ENCODE assay signal across 15 cellular contexts in the genomic region with DNA sequence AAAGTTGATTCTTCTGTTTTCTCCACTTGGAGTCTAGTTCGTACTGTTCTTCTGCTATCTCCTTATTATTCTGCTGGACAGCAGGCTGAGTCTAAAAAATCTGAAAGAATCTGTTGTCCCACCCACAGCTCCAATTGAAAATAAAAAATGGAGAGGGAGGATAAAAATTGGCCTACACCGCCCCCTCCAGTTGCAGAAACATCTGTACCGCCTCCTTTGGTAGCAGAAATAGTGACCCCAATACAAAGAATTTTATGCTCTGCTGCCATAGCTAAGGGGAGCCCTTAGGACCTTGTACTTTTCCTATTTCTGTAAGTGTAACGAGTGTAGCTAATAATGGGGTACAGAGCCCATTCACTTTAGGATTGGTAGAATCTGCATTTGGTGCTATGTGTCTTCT. TPM values are rescaled to one million over a fixed set of nuclear protein-coding genes. Genes with fewer than 3 reads are reported as not detected.
DNase-seq lines count a peak whose midpoint lies in the region; ATAC-seq and TF ChIP-seq lines count a peak whose summit lies in the region.
"Had no signal": no experiment of that assay in that cellular context is flagged by ENCODE, and none has a peak within 500 bp of the region (broad histone marks: within the 10 kb centered on the region; RNA-seq: fewer than 3 reads in every experiment).

No MANE protein-coding gene starts in this region.

- H3K4me3 ChIP-seq in OCI-LY3 (ENCODE audit: low read length) (no peak overlapping the region), thyroid gland (replicated peaks in 1 of 3) (no peak overlapping the region), MM.1S (ENCODE audit: low read length) (no peak overlapping the region)
- H3K4me3 ChIP-seq: thoracic aorta had no signal

- no peak overlapping the region for H3K4me3 Mint-ChIP-seq in activated CD4-positive, alpha-beta T cell treated with anti-CD3 and anti-CD28 coated beads for 36 hours
- H3K4me3 Mint-ChIP-seq in endothelial cell (ENCODE audit: unreplicated experiment): peak overlapping the region; percentile 14
- H3K4me3 Mint-ChIP-seq: activated naive CD4-positive, alpha-beta T cell treated with anti-CD3 and anti-CD28 coated beads, Interleukin-2, amount 10 ng/mL, durations not matched to agents 7 days and 5 days had no signal

- H3F3A ChIP-seq in MM.1S (ENCODE audit: insufficient read depth, low read length): no peaks in the 10 kb centered on the region

- H3K27me3 Mint-ChIP-seq in activated CD4-positive, alpha-beta T cell treated with anti-CD3 and anti-CD28 coated beads for 36 hours: no peaks in the 10 kb centered on the region
- peaks cover 5% of the 10 kb centered on the region for H3K27me3 Mint-ChIP-seq in endothelial cell (ENCODE audit: unreplicated experiment)

- H2AFZ ChIP-seq in OCI-LY3 (ENCODE audit: low read depth, low read length): no peak overlapping the region
- H2AFZ ChIP-seq in MM.1S (ENCODE audit: low read length): no peak overlapping the region

- peak; percentile 28 for DNase-seq in activated CD4-positive, alpha-beta T cell treated with anti-CD3 and anti-CD28 coated beads for 36 hours
- DNase-seq in activated CD4-positive, alpha-beta T cell treated with anti-CD3 and anti-CD28 coated beads for 4 hours: no peak
- DNase-seq in endothelial cell (ENCODE audit: low spot score) (no peak), thyroid gland (no peak), MM.1S (no peak), COLO829 (ENCODE audit: low spot score) (no peak), T-helper 1 cell (no peak)
- DNase-seq: activated CD4-positive, alpha-beta T cell treated with anti-CD3 and anti-CD28 coated beads, Interleukin-2, amount 50 U/mL, for 48 hours; activated naive CD4-positive, alpha-beta T cell treated with anti-CD3 and anti-CD28 coated beads, Interleukin-2, amount 10 ng/mL, durations not matched to agents 7 days and 5 days; cortex of kidney; DMS 273 treated with DMSO at 0.1 percent for 48 hours; naive B cell; NCI-H2029 treated with DMSO at 0.1 percent for 48 hours had no signal

- no peak for TF ChIP-seq POLR2A in thyroid gland (IDR thresholded peaks at IDR 0.05)

- H3K9ac ChIP-seq in OCI-LY3 (ENCODE audit: low read length): no peak overlapping the region
- H3K9ac ChIP-seq in MM.1S (ENCODE audit: low read length): no peak overlapping the region

- H3K4me2 ChIP-seq in OCI-LY3 (ENCODE audit: low read length) (no peak overlapping the region), MM.1S (ENCODE audit: low read depth, low read length) (no peak overlapping the region)

- TF ChIP-seq CTCF in OCI-LY3 (IDR thresholded peaks at IDR 0.05; ENCODE audit: low read depth, low read length) (peak; percentile 52), endothelial cell (IDR thresholded peaks at IDR 0.05; ENCODE audit: unreplicated experiment) (no peak), thyroid gland (IDR thresholded peaks at IDR 0.05) (peak in 4 of 6 experiments; percentile 35 to 51 (median 43)), MM.1S (IDR thresholded peaks at IDR 0.05; ENCODE audit: low read length) (no peak)

- H3K27ac ChIP-seq in OCI-LY3 (ENCODE audit: low read length): no peak overlapping the region
- no peak overlapping the region for H3K27ac ChIP-seq in thyroid gland
- H3K27ac ChIP-seq in MM.1S (ENCODE audit: low read length): no peak overlapping the region
- H3K27ac ChIP-seq: thoracic aorta had no signal

- H4K20me1 ChIP-seq in OCI-LY3 (ENCODE audit: insufficient read depth, low read length) (no peaks in the 10 kb centered on the region), MM.1S (ENCODE audit: insufficient read depth, low read length) (no peaks in the 10 kb centered on the region)

- CTCF ChIA-PET in activated CD4-positive, alpha-beta T cell treated with anti-CD3 and anti-CD28 coated beads for 36 hours (lab: Charles Lee): interaction anchor here (1.1 kb wide), 1 partner anchor 68 kb away, joined by 4 read pairs; no protein-coding TSS in a partner anchor

- H3K4me1 Mint-ChIP-seq in activated CD4-positive, alpha-beta T cell treated with anti-CD3 and anti-CD28 coated beads for 36 hours: peaks cover 28% of the 10 kb centered on the region
- H3K4me1 Mint-ChIP-seq in endothelial cell (ENCODE audit: unreplicated experiment): peaks cover 61% of the 10 kb centered on the region

- intact Hi-C loops in activated CD4-positive, alpha-beta T cell treated with anti-CD3 and anti-CD28 coated beads for 36 hours (cut with DNase I, micrococcal nuclease): no loop called here
- intact Hi-C loops in thyroid gland (cut with DNase I): loop anchor here (5.0 kb wide), 1 partner anchor 85 kb away; no protein-coding TSS in a partner anchor

- H3K79me2 ChIP-seq in OCI-LY3 (ENCODE audit: low read length): peaks cover 2% of the 10 kb centered on the region; the same call in 1 of the 2 replicates
- no peaks in the 10 kb centered on the region for H3K79me2 ChIP-seq in MM.1S (ENCODE audit: low read length)

- H3K9me2 ChIP-seq in MM.1S (replicated peaks; ENCODE audit: insufficient read depth, low read length): no peaks in the 10 kb centered on the region

- H3K27me3 ChIP-seq in OCI-LY3 (ENCODE audit: low read depth, low read length) (peaks cover 59% of the 10 kb centered on the region), thyroid gland (no peaks in the 10 kb centered on the region), MM.1S (replicated peaks; ENCODE audit: insufficient read depth, low read length) (peaks cover 37% of the 10 kb centered on the region)

- 76 to 79% methylated on average over 4 of the region's 4 CpGs for WGBS in thyroid gland, 2 donors

- H3K36me3 ChIP-seq in OCI-LY3 (replicated peaks; ENCODE audit: low read depth, low read length) (no peaks in the 10 kb centered on the region), thyroid gland (no peaks in the 10 kb centered on the region), MM.1S (replicated peaks; ENCODE audit: insufficient read depth, low read length) (no peaks in the 10 kb centered on the region)
- H3K36me3 ChIP-seq: thoracic aorta had no signal

- peaks cover 3% of the 10 kb centered on the region for H3K36me3 Mint-ChIP-seq in activated CD4-positive, alpha-beta T cell treated with anti-CD3 and anti-CD28 coated beads for 36 hours (ENCODE audit: low read depth)
- peaks cover 29% of the 10 kb centered on the region for H3K36me3 Mint-ChIP-seq in endothelial cell (ENCODE audit: low read depth, unreplicated experiment)
- H3K36me3 Mint-ChIP-seq: naive B cell had no signal

- H3K4me1 ChIP-seq in OCI-LY3 (ENCODE audit: low read length): peaks cover 8% of the 10 kb centered on the region
- H3K4me1 ChIP-seq in thyroid gland: peaks cover 6% of the 10 kb centered on the region in 2 donors
- peaks cover 5% of the 10 kb centered on the region; the same call in 1 of the 2 replicates for H3K4me1 ChIP-seq in MM.1S (ENCODE audit: low read length)

- H3K27ac Mint-ChIP-seq in activated CD4-positive, alpha-beta T cell treated with anti-CD3 and anti-CD28 coated beads for 36 hours: no peak overlapping the region
- no peak overlapping the region for H3K27ac Mint-ChIP-seq in endothelial cell (ENCODE audit: unreplicated experiment)
- H3K27ac Mint-ChIP-seq: activated naive CD4-positive, alpha-beta T cell treated with anti-CD3 and anti-CD28 coated beads, Interleukin-2, amount 10 ng/mL, durations not matched to agents 7 days and 5 days had no signal

- peaks cover 3% of the 10 kb centered on the region for H3K9me3 Mint-ChIP-seq in activated CD4-positive, alpha-beta T cell treated with anti-CD3 and anti-CD28 coated beads for 36 hours (ENCODE audit: low read depth)
- no peaks in the 10 kb centered on the region for H3K9me3 Mint-ChIP-seq in endothelial cell (ENCODE audit: unreplicated experiment)

- no peak for ATAC-seq in activated CD4-positive, alpha-beta T cell treated with anti-CD3 and anti-CD28 coated beads for 36 hours

- POLR2A ChIA-PET in activated CD4-positive, alpha-beta T cell treated with anti-CD3 and anti-CD28 coated beads for 36 hours (lab: Charles Lee): no interaction called here

- H3K9me3 ChIP-seq in OCI-LY3 (ENCODE audit: insufficient read depth, low read length): no peaks in the 10 kb centered on the region
- H3K9me3 ChIP-seq in thyroid gland: no peaks in the 10 kb centered on the region
- H3K9me3 ChIP-seq in MM.1S (replicated peaks; ENCODE audit: insufficient read depth, low read length): no peaks in the 10 kb centered on the region
- H3K9me3 ChIP-seq: thoracic aorta had no signal

RNA-seq across cellular contexts. Expression of gene FKBP1A, which starts 4.9 kb away (rescaled TPM):
- total RNA-seq in activated CD4-positive, alpha-beta T cell treated with anti-CD3 and anti-CD28 coated beads for 36 hours: 100 to 1,000 TPM; 265 to 316 TPM
- total RNA-seq in endothelial cell (ENCODE audit: unreplicated experiment): 952 TPM
- 100 to 1,000 TPM; 142 to 272 (median 189) TPM for total RNA-seq in thyroid gland

Comparison
In these comparisons a context has a peak if more than half of its experiments do, and no peak if none do; other contexts are left out.
1. CTCF ChIP-seq: peak in OCI-LY3 (single experiment) and thyroid gland (4 of 6); none in endothelial cell (single experiment) and MM.1S (single experiment).